Comparison of ENCODE assay signal across 8 cellular contexts in the genomic region with DNA sequence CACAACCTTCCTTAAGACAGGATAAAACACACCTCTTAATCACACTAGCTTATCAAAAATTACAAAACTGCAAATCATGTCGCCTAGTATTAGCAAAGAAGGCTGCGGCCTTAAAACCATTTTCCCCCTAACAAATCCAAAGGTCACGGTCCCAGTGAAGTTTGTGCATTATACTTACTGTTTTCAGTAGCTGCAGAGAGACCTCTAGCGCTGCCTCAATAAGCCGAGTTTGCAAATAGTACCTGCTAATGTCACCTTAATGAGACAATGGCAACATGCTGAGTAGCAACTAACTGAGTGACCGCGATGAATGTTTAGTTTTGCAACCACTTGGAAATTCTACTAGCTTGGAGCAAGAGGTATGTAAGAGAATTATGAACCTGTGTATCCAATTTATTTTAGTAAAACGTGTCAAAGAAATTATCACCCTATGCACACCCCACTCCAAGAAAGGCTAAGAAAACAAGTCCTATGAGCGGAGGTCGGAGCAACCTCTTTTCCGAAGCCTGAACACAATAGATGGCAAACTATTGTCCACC. TPM values are rescaled to one million over a fixed set of nuclear protein-coding genes. Genes with fewer than 3 reads are reported as not detected.
DNase-seq lines count a peak whose midpoint lies in the region; ATAC-seq, FAIRE-seq and TF ChIP-seq lines count a peak whose summit lies in the region.

No MANE protein-coding gene starts in this region.

- peaks cover 0 to 4% (median 0%) of the 10 kb centered on the region in 5 experiments for H3K9me3 Mint-ChIP-seq in brain
- H3K9me3 Mint-ChIP-seq in stimulated activated naive CD8-positive, alpha-beta T cell treated with anti-CD3 and anti-CD28 coated beads, Interleukin-15, Interleukin-2, amounts not matched to agents 100 ng/mL and 50 ng/mL, for 24 hours = no peaks in the 10 kb centered on the region

- no peaks in the 10 kb centered on the region for H3K9me3 ChIP-seq in kidney (ENCODE audit: control insufficient read depth in 1 of 2, low read length in 2 of 2)

- FAIRE-seq in GM12892 (lab: Jason Lieb, UNC) (peak; percentile 80), kidney (lab: Jason Lieb, UNC) (no peak)

- peak overlapping the region; percentile 90 to 99 (median 98) for H3K4me3 Mint-ChIP-seq in brain
- peak overlapping the region; percentile 96 for H3K4me3 Mint-ChIP-seq in stimulated activated naive CD8-positive, alpha-beta T cell treated with anti-CD3 and anti-CD28 coated beads, Interleukin-15, Interleukin-2, amounts not matched to agents 100 ng/mL and 50 ng/mL, for 24 hours

- peak overlapping the region; percentile 87 for H3K4me3 ChIP-seq in AG10803 (ENCODE audit: low read length)
- peak overlapping the region; percentile 82 to 89 for H3K4me3 ChIP-seq in kidney (ENCODE audit: low read length in 2 of 2)

- ATAC-seq in HG03439 (IDR thresholded peaks at IDR 0.05; ENCODE audit: unreplicated experiment) (no peak), GM21717 (IDR thresholded peaks at IDR 0.05; ENCODE audit: unreplicated experiment) (no peak)

- TF ChIP-seq CTCF in AG10803 (conservative IDR thresholded peaks at IDR 0.05; ENCODE audit: low read length) (no peak), brain (conservative IDR thresholded peaks at IDR 0.05) (peak in 1 of 2 experiments; percentile 18), kidney (IDR thresholded peaks at IDR 0.05; ENCODE audit: borderline replicate concordance, extremely low read depth, insufficient read depth) (peak; percentile 28)

- H3K27ac ChIP-seq in kidney (ENCODE audit: low read depth in 2 of 2, low read length in 2 of 2) = peak overlapping the region; percentile 82 to 89

- peaks cover 7 to 9% of the 10 kb centered on the region in 2 donors for H3K4me1 ChIP-seq in kidney (ENCODE audit: control insufficient read depth in 1 of 2, insufficient read depth in 1 of 2, low read depth in 1 of 2, low read length in 2 of 2)

- no peak for TF ChIP-seq POLR2A in GM12892 (IDR thresholded peaks at IDR 0.05; ENCODE audit: low read depth, low read length)

- DNase-seq in AG10803 (ENCODE audit: low read depth) (peak; percentile 14), GM12892 (ENCODE audit: insufficient read length) (no peak), NCI-H526 treated with DMSO at 0.1 percent for 48 hours (lab: John Stamatoyannopoulos, UW) (peak; percentile 78), kidney (no peak)

- H3K36me3 ChIP-seq in kidney (ENCODE audit: control insufficient read depth in 1 of 2, insufficient read depth in 2 of 2, low read length in 2 of 2) = no peaks in the 10 kb centered on the region

- peaks cover 20% of the 10 kb centered on the region for H3K27me3 Mint-ChIP-seq in brain
- H3K27me3 Mint-ChIP-seq in stimulated activated naive CD8-positive, alpha-beta T cell treated with anti-CD3 and anti-CD28 coated beads, Interleukin-15, Interleukin-2, amounts not matched to agents 100 ng/mL and 50 ng/mL, for 24 hours = no peaks in the 10 kb centered on the region

- peak overlapping the region; percentile 3 to 87 for H3K9ac ChIP-seq in kidney (ENCODE audit: low read length in 2 of 2)

- peaks cover 50% of the 10 kb centered on the region for H3K4me1 Mint-ChIP-seq in brain
- peaks cover 49% of the 10 kb centered on the region for H3K4me1 Mint-ChIP-seq in stimulated activated naive CD8-positive, alpha-beta T cell treated with anti-CD3 and anti-CD28 coated beads, Interleukin-15, Interleukin-2, amounts not matched to agents 100 ng/mL and 50 ng/mL, for 24 hours (ENCODE audit: low read depth)

- H3K27ac Mint-ChIP-seq in brain = peak overlapping the region; percentile 98 to 100 (median 98)
- H3K27ac Mint-ChIP-seq in stimulated activated naive CD8-positive, alpha-beta T cell treated with anti-CD3 and anti-CD28 coated beads, Interleukin-15, Interleukin-2, amounts not matched to agents 100 ng/mL and 50 ng/mL, for 24 hours = peak overlapping the region; percentile 94

- peaks cover 30% of the 10 kb centered on the region for H3K36me3 Mint-ChIP-seq in brain
- H3K36me3 Mint-ChIP-seq in stimulated activated naive CD8-positive, alpha-beta T cell treated with anti-CD3 and anti-CD28 coated beads, Interleukin-15, Interleukin-2, amounts not matched to agents 100 ng/mL and 50 ng/mL, for 24 hours (ENCODE audit: low read depth) = peaks cover 26% of the 10 kb centered on the region

- intact Hi-C loops in kidney (cut with DNase I) = no loop called here

RNA-seq across cellular contexts. Expression of gene KPNA3, which starts 1.2 kb away (rescaled TPM):
- polyA plus RNA-seq in GM12892 (2012; ENCODE audit: missing spikeins) = 32.4 TPM
- 11.5 TPM for polyA plus RNA-seq in brain (ENCODE audit: insufficient read depth, low read depth, low replicate concordance)
- total RNA-seq in kidney = 22.3 TPM
- 9.4 TPM for polyA plus RNA-seq in kidney (ENCODE audit: insufficient read depth, low read depth, low replicate concordance)

Comparison
In these comparisons a context has a peak if more than half of its experiments do, and no peak if none do; other contexts are left out.
1. DNase-seq: peak in AG10803 (single experiment) and NCI-H526 treated with DMSO at 0.1 percent for 48 hours (single experiment); none in GM12892 (single experiment) and kidney (single experiment).